ENCODE assay signal across 17 cellular contexts in the genomic region with DNA sequence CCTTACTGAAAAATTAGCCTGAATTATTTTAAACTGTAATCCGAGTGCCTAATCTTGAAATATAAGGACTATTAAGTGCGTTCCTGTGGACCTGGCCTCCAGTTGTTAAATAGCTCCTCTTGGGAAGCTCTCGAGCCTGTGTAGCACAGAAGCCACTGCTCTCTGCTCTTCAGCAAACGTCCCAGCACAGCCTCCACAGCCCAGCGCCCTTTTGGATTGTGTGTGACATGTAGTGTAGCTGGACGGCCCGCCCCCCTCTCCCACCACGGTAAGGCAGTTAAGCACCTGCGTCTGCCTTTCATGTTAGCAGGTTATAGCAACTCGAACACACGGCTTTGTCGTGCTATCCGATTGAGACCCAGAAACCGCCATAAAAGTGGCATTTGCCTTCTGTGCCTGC.
A peak's percentile ranks its signal among the peaks of the same experiment; 100 is the strongest.
DNase-seq lines count a peak whose midpoint lies in the region; ATAC-seq, FAIRE-seq and TF ChIP-seq lines count a peak whose summit lies in the region.
"Had no signal": no experiment of that assay in that cellular context is flagged by ENCODE, and none has a peak within 500 bp of the region (broad histone marks: within the 10 kb centered on the region; RNA-seq: fewer than 3 reads in every experiment).

No MANE protein-coding gene starts in this region.

- peak overlapping the region in 3 of 4 donors; percentile 59 to 75 (median 74) for H3K4me3 Mint-ChIP-seq in IgD-negative memory B cell
- no peak overlapping the region for H3K4me3 Mint-ChIP-seq in stimulated activated memory B cell treated with anti-CD40 and anti-IgM and Interleukin-4, amounts not matched to agents 10 μg/mL and 1 μg/mL and 100 μg/mL, for 72 hours
- H3K4me3 Mint-ChIP-seq in naive thymus-derived CD8-positive, alpha-beta T cell: no peak overlapping the region
- no peak overlapping the region for H3K4me3 Mint-ChIP-seq in CD8-positive, alpha-beta memory T cell

- peak overlapping the region; percentile 79 to 99 (median 98) for H3K27ac Mint-ChIP-seq in IgD-negative memory B cell
- H3K27ac Mint-ChIP-seq in stimulated activated memory B cell treated with anti-CD40 and anti-IgM and Interleukin-4, amounts not matched to agents 10 μg/mL and 1 μg/mL and 100 μg/mL, for 72 hours: peak overlapping the region; percentile 85
- H3K27ac Mint-ChIP-seq in naive thymus-derived CD8-positive, alpha-beta T cell: peak overlapping the region in 1 of 10 donors; percentile 59
- H3K27ac Mint-ChIP-seq in CD8-positive, alpha-beta memory T cell: no peak overlapping the region

- H3K27me3 ChIP-seq in CD8-positive, alpha-beta memory T cell (ENCODE audit: insufficient read depth, low read length, poor library complexity, severe bottlenecking): no peaks in the 10 kb centered on the region

- intact Hi-C loops in kidney (cut with DNase I): no loop called here

- no peak overlapping the region for H3K4me3 ChIP-seq in kidney (ENCODE audit: low read length in 2 of 2)
- no peak overlapping the region for H3K4me3 ChIP-seq in CD8-positive, alpha-beta memory T cell (ENCODE audit: low read length)

- peak; percentile 41 for DNase-seq in activated effector memory CD4-positive, alpha-beta T cell treated with anti-CD3 and anti-CD28 coated beads, Interleukin-2, amount 50 U/mL, for 16 hours
- DNase-seq in activated effector memory CD4-positive, alpha-beta T cell treated with Interleukin-2 at 50 U/mL for 16 hours: no peak
- DNase-seq in kidney: peak; percentile 28
- no peak for DNase-seq in activated T-cell treated with anti-CD3 and anti-CD28 coated beads, Interleukin-2, amount 50 U/mL, for 48 hours
- DNase-seq in naive thymus-derived CD8-positive, alpha-beta T cell: no peak
- DNase-seq in CD8-positive, alpha-beta memory T cell: no peak
- DNase-seq: 8988T, DMS53, NCI-H1105, NCI-H187, NCI-H446 had no signal

- H3K9ac ChIP-seq in kidney (ENCODE audit: low read length in 2 of 2): no peak overlapping the region

- no peaks in the 10 kb centered on the region for H3K4me1 ChIP-seq in kidney (ENCODE audit: control insufficient read depth in 1 of 2, insufficient read depth in 1 of 2, low read depth in 1 of 2, low read length in 2 of 2)
- no peaks in the 10 kb centered on the region for H3K4me1 ChIP-seq in CD8-positive, alpha-beta memory T cell (ENCODE audit: insufficient read depth, low read length)

- ATAC-seq in stimulated activated memory B cell treated with anti-CD40 and anti-IgM and Interleukin-4, amounts not matched to agents 10 μg/mL and 1 μg/mL and 100 μg/mL, for 72 hours: no peak
- no peak for ATAC-seq in naive thymus-derived CD8-positive, alpha-beta T cell
- ATAC-seq: HCT116 had no signal

- CTCF ChIA-PET in CD8-positive, alpha-beta memory T cell (lab: Charles Lee): no interaction called here

- H3K9me3 ChIP-seq in kidney (ENCODE audit: control insufficient read depth in 1 of 2, low read length in 2 of 2): no peaks in the 10 kb centered on the region
- H3K9me3 ChIP-seq in CD8-positive, alpha-beta memory T cell (ENCODE audit: low read length): no peaks in the 10 kb centered on the region

- H3K9me3 Mint-ChIP-seq in IgD-negative memory B cell: no peaks in the 10 kb centered on the region
- peaks cover 3% of the 10 kb centered on the region for H3K9me3 Mint-ChIP-seq in stimulated activated memory B cell treated with anti-CD40 and anti-IgM and Interleukin-4, amounts not matched to agents 10 μg/mL and 1 μg/mL and 100 μg/mL, for 72 hours
- H3K9me3 Mint-ChIP-seq in naive thymus-derived CD8-positive, alpha-beta T cell: no peaks in the 10 kb centered on the region
- no peaks in the 10 kb centered on the region for H3K9me3 Mint-ChIP-seq in CD8-positive, alpha-beta memory T cell

- TF ChIP-seq CTCF in kidney (IDR thresholded peaks at IDR 0.05; ENCODE audit: borderline replicate concordance, extremely low read depth, insufficient read depth): no peak

- no peaks in the 10 kb centered on the region for H3K27me3 Mint-ChIP-seq in IgD-negative memory B cell
- H3K27me3 Mint-ChIP-seq in stimulated activated memory B cell treated with anti-CD40 and anti-IgM and Interleukin-4, amounts not matched to agents 10 μg/mL and 1 μg/mL and 100 μg/mL, for 72 hours: no peaks in the 10 kb centered on the region
- H3K27me3 Mint-ChIP-seq in naive thymus-derived CD8-positive, alpha-beta T cell: no peaks in the 10 kb centered on the region
- no peaks in the 10 kb centered on the region for H3K27me3 Mint-ChIP-seq in CD8-positive, alpha-beta memory T cell

- H3K4me1 Mint-ChIP-seq in IgD-negative memory B cell: peaks cover 37 to 38% (median 37%) of the 10 kb centered on the region in 3 donors
- peaks cover 64% of the 10 kb centered on the region for H3K4me1 Mint-ChIP-seq in stimulated activated memory B cell treated with anti-CD40 and anti-IgM and Interleukin-4, amounts not matched to agents 10 μg/mL and 1 μg/mL and 100 μg/mL, for 72 hours
- peaks cover 0 to 34% (median 1%) of the 10 kb centered on the region in 4 donors for H3K4me1 Mint-ChIP-seq in naive thymus-derived CD8-positive, alpha-beta T cell
- H3K4me1 Mint-ChIP-seq in CD8-positive, alpha-beta memory T cell: no peaks in the 10 kb centered on the region

- POLR2A ChIA-PET in naive thymus-derived CD8-positive, alpha-beta T cell (lab: Charles Lee): no interaction called here
- POLR2A ChIA-PET in CD8-positive, alpha-beta memory T cell (lab: Charles Lee): no interaction called here

- peaks cover 7% of the 10 kb centered on the region for H3K36me3 Mint-ChIP-seq in IgD-negative memory B cell
- peaks cover 50% of the 10 kb centered on the region for H3K36me3 Mint-ChIP-seq in stimulated activated memory B cell treated with anti-CD40 and anti-IgM and Interleukin-4, amounts not matched to agents 10 μg/mL and 1 μg/mL and 100 μg/mL, for 72 hours
- H3K36me3 Mint-ChIP-seq in naive thymus-derived CD8-positive, alpha-beta T cell: peaks cover 0 to 56% (median 16%) of the 10 kb centered on the region in 3 donors
- H3K36me3 Mint-ChIP-seq in CD8-positive, alpha-beta memory T cell: peaks cover 0 to 63% (median 9%) of the 10 kb centered on the region in 3 donors

- FAIRE-seq in kidney (lab: Jason Lieb, UNC): no peak
- FAIRE-seq: HTR-8/SVneo had no signal

- no peak overlapping the region for H3K27ac ChIP-seq in kidney (ENCODE audit: low read depth in 2 of 2, low read length in 2 of 2)
- H3K27ac ChIP-seq in CD8-positive, alpha-beta memory T cell (ENCODE audit: low read depth, low read length): no peak overlapping the region
- H3K27ac ChIP-seq: C4-2B, RWPE1 had no signal

- peaks cover 0 to 5% of the 10 kb centered on the region in 2 donors for H3K36me3 ChIP-seq in kidney (ENCODE audit: control insufficient read depth in 1 of 2, insufficient read depth in 2 of 2, low read length in 2 of 2)
- peaks cover 11% of the 10 kb centered on the region for H3K36me3 ChIP-seq in CD8-positive, alpha-beta memory T cell (ENCODE audit: insufficient read depth, low read length)

Comparison
In these comparisons a context has a peak if more than half of its experiments do, and no peak if none do; other contexts are left out.
1. DNase-seq: peak in activated effector memory CD4-positive, alpha-beta T cell treated with anti-CD3 and anti-CD28 coated beads, Interleukin-2, amount 50 U/mL, for 16 hours (single experiment) and kidney (single experiment); none in activated effector memory CD4-positive, alpha-beta T cell treated with Interleukin-2 at 50 U/mL for 16 hours (single experiment), activated T-cell treated with anti-CD3 and anti-CD28 coated beads, Interleukin-2, amount 50 U/mL, for 48 hours (0 of 2), naive thymus-derived CD8-positive, alpha-beta T cell (0 of 10) and CD8-positive, alpha-beta memory T cell (0 of 5).
2. H3K27ac Mint-ChIP-seq: peak in IgD-negative memory B cell (3 of 3) and stimulated activated memory B cell treated with anti-CD40 and anti-IgM and Interleukin-4, amounts not matched to agents 10 μg/mL and 1 μg/mL and 100 μg/mL, for 72 hours (single experiment); none in CD8-positive, alpha-beta memory T cell (0 of 8).
3. H3K4me3 Mint-ChIP-seq: peak in IgD-negative memory B cell (3 of 4); none in stimulated activated memory B cell treated with anti-CD40 and anti-IgM and Interleukin-4, amounts not matched to agents 10 μg/mL and 1 μg/mL and 100 μg/mL, for 72 hours (single experiment), naive thymus-derived CD8-positive, alpha-beta T cell (0 of 10) and CD8-positive, alpha-beta memory T cell (0 of 7).